Comparison of ENCODE assay signal across 9 cellular contexts in genomic region chr5:140219068-140219971, GRCh38. TPM values are rescaled to one million over a fixed set of nuclear protein-coding genes. Genes with fewer than 3 reads are reported as not detected.
A peak's percentile ranks its signal among the peaks of the same experiment; 100 is the strongest.
DNase-seq lines count a peak whose midpoint lies in the region; ATAC-seq, FAIRE-seq and TF ChIP-seq lines count a peak whose summit lies in the region.
"Had no signal": no experiment of that assay in that cellular context is flagged by ENCODE, and none has a peak within 500 bp of the region (broad histone marks: within the 10 kb centered on the region; RNA-seq: fewer than 3 reads in every experiment).

No MANE protein-coding gene starts in this region.

- H3K9me3 ChIP-seq in psoas muscle = no peaks in the 10 kb centered on the region
- H3K9me3 ChIP-seq: testis had no signal

- CTCF ChIA-PET in activated CD4-positive, alpha-beta memory T cell treated with anti-CD3 and anti-CD28 coated beads for 36 hours (lab: Charles Lee) = interaction anchor here (0.6 to 1.3 kb wide), 3 partner anchors 21 to 144 kb away, joined by 3 to 5 read pairs (median 3); no protein-coding TSS in a partner anchor

- TF ChIP-seq CTCF in psoas muscle (IDR thresholded peaks at IDR 0.05) = no peak

- no peak overlapping the region for H3K27ac Mint-ChIP-seq in activated CD4-positive, alpha-beta memory T cell treated with anti-CD3 and anti-CD28 coated beads for 36 hours

- no peaks in the 10 kb centered on the region for H3K36me3 ChIP-seq in psoas muscle (ENCODE audit: insufficient read depth in 1 of 2, low read depth in 1 of 2)

- ATAC-seq in GM18909 (IDR thresholded peaks at IDR 0.05; ENCODE audit: poor library complexity, unreplicated experiment) (peak; percentile 33), HG03457 (IDR thresholded peaks at IDR 0.05; ENCODE audit: unreplicated experiment) (peak; percentile 15), psoas muscle (no peak)

- peaks cover 29% of the 10 kb centered on the region for H3K4me1 Mint-ChIP-seq in activated CD4-positive, alpha-beta memory T cell treated with anti-CD3 and anti-CD28 coated beads for 36 hours (ENCODE audit: low read depth)

- POLR2A ChIA-PET in activated CD4-positive, alpha-beta memory T cell treated with anti-CD3 and anti-CD28 coated beads for 36 hours (lab: Charles Lee) = no interaction called here

- peak overlapping the region; percentile 52 for H3K27ac ChIP-seq in epithelial cell of prostate
- peak overlapping the region; percentile 94 for H3K27ac ChIP-seq in psoas muscle
- H3K27ac ChIP-seq: testis had no signal

- 39 to 60% (median 42%) methylated on average over 9 of the region's 9 CpGs for WGBS in psoas muscle, 3 donors

- no peak overlapping the region for H3K4me3 Mint-ChIP-seq in activated CD4-positive, alpha-beta memory T cell treated with anti-CD3 and anti-CD28 coated beads for 36 hours

- H3K27me3 ChIP-seq in psoas muscle (ENCODE audit: insufficient read depth in 3 of 3, low read length in 2 of 3) = no peaks in the 10 kb centered on the region
- H3K27me3 ChIP-seq: testis had no signal

- H3K9me3 Mint-ChIP-seq in activated CD4-positive, alpha-beta memory T cell treated with anti-CD3 and anti-CD28 coated beads for 36 hours = no peaks in the 10 kb centered on the region

- DNase-seq in epithelial cell of prostate (ENCODE audit: low read depth, low spot score) (no peak), psoas muscle (no peak), NCI-H187 (lab: John Stamatoyannopoulos, UW) (no peak), frontal cortex (ENCODE audit: low spot score in 2 of 2) (no peak)
- DNase-seq in stimulated activated CD4-positive, alpha-beta T cell treated with anti-CD3 and anti-CD28 coated beads, Interleukin-4, amount 100 ng/mL, for 4 hours = no peak
- DNase-seq in activated CD4-positive, alpha-beta memory T cell treated with anti-CD3 and anti-CD28 coated beads for 36 hours = no peak
- DNase-seq: testis had no signal

- peaks cover 96% of the 10 kb centered on the region for H3K4me1 ChIP-seq in psoas muscle
- H3K4me1 ChIP-seq: testis had no signal

- no peak for FAIRE-seq in frontal cortex (lab: Jason Lieb, UNC)

- intact Hi-C loops in psoas muscle (cut with DNase I) = loop anchor here in 1 of 2 donors (5.0 kb wide), 1 partner anchor 37 kb away; no protein-coding TSS in a partner anchor
- intact Hi-C loops in activated CD4-positive, alpha-beta memory T cell treated with anti-CD3 and anti-CD28 coated beads for 36 hours (cut with micrococcal nuclease) = no loop called here

- no peaks in the 10 kb centered on the region for H3K36me3 Mint-ChIP-seq in activated CD4-positive, alpha-beta memory T cell treated with anti-CD3 and anti-CD28 coated beads for 36 hours

- no peaks in the 10 kb centered on the region for H3K27me3 Mint-ChIP-seq in activated CD4-positive, alpha-beta memory T cell treated with anti-CD3 and anti-CD28 coated beads for 36 hours

- no peak overlapping the region for H3K4me3 ChIP-seq in psoas muscle
- H3K4me3 ChIP-seq: testis had no signal

RNA-seq across cellular contexts. Expression of gene CYSTM1, which starts 44.3 kb away (rescaled TPM):
- total RNA-seq in psoas muscle = 100 to 1,000 TPM; 193 to 408 (median 285) TPM
- 100 to 1,000 TPM; 217 to 601 (median 297) TPM for polyA plus RNA-seq in psoas muscle
- 4.1 TPM for total RNA-seq in frontal cortex
- 10 to 100 TPM; 25.2 to 26.5 TPM for total RNA-seq in activated CD4-positive, alpha-beta memory T cell treated with anti-CD3 and anti-CD28 coated beads for 36 hours

Comparison
In these comparisons a context has a peak if more than half of its experiments do, and no peak if none do; other contexts are left out.
1. ATAC-seq: peak in GM18909 (single experiment) and HG03457 (single experiment); none in psoas muscle (0 of 4).
2. RNA of gene CYSTM1, which starts 44.3 kb away (total RNA-seq): 193 to 408 TPM in psoas muscle; 25.2 to 26.5 TPM in activated CD4-positive, alpha-beta memory T cell treated with anti-CD3 and anti-CD28 coated beads for 36 hours and 4.1 TPM in frontal cortex (single experiment); every median in the first group is over 4 times any median in the second.